In the genomic region with DNA sequence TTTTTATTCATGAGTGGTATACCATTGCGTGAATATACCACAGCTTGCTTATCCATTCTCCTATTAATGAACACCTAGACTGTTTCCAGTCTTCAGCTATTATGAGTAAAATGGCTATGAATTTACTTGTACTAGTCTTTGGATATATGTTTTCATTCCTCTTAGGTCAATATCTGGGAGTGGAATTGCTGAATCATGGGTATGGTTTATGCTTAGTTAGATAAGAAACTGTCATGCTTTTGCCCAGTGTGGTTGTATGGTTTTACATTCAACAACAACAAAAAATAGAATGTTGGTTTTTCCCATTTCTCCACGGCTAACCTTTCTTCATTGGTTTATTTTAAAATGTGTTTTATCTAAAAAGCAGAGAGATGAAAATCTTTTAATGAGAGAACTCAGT, we compare ENCODE assay signal across 1 cellular context.
TF ChIP-seq lines count a peak whose summit lies in the region.

No MANE protein-coding gene starts in this region.

TF ChIP-seq in K562, 482 proteins besides CTCF, POLR2A, EP300 and RAD21 (continued from another document and continues in another):
- TF ChIP-seq, protein P1, sequence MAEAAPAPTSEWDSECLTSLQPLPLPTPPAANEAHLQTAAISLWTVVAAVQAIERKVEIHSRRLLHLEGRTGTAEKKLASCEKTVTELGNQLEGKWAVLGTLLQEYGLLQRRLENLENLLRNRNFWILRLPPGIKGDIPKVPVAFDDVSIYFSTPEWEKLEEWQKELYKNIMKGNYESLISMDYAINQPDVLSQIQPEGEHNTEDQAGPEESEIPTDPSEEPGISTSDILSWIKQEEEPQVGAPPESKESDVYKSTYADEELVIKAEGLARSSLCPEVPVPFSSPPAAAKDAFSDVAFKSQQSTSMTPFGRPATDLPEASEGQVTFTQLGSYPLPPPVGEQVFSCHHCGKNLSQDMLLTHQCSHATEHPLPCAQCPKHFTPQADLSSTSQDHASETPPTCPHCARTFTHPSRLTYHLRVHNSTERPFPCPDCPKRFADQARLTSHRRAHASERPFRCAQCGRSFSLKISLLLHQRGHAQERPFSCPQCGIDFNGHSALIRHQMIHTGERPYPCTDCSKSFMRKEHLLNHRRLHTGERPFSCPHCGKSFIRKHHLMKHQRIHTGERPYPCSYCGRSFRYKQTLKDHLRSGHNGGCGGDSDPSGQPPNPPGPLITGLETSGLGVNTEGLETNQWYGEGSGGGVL (CRISPR knock-in tag; IDR thresholded peaks at IDR 0.05): no peak
- TF ChIP-seq RBM17 (IDR thresholded peaks at IDR 0.05; ENCODE audit: borderline replicate concordance, low read depth, low read length): no peak
- TF ChIP-seq, protein P2, sequence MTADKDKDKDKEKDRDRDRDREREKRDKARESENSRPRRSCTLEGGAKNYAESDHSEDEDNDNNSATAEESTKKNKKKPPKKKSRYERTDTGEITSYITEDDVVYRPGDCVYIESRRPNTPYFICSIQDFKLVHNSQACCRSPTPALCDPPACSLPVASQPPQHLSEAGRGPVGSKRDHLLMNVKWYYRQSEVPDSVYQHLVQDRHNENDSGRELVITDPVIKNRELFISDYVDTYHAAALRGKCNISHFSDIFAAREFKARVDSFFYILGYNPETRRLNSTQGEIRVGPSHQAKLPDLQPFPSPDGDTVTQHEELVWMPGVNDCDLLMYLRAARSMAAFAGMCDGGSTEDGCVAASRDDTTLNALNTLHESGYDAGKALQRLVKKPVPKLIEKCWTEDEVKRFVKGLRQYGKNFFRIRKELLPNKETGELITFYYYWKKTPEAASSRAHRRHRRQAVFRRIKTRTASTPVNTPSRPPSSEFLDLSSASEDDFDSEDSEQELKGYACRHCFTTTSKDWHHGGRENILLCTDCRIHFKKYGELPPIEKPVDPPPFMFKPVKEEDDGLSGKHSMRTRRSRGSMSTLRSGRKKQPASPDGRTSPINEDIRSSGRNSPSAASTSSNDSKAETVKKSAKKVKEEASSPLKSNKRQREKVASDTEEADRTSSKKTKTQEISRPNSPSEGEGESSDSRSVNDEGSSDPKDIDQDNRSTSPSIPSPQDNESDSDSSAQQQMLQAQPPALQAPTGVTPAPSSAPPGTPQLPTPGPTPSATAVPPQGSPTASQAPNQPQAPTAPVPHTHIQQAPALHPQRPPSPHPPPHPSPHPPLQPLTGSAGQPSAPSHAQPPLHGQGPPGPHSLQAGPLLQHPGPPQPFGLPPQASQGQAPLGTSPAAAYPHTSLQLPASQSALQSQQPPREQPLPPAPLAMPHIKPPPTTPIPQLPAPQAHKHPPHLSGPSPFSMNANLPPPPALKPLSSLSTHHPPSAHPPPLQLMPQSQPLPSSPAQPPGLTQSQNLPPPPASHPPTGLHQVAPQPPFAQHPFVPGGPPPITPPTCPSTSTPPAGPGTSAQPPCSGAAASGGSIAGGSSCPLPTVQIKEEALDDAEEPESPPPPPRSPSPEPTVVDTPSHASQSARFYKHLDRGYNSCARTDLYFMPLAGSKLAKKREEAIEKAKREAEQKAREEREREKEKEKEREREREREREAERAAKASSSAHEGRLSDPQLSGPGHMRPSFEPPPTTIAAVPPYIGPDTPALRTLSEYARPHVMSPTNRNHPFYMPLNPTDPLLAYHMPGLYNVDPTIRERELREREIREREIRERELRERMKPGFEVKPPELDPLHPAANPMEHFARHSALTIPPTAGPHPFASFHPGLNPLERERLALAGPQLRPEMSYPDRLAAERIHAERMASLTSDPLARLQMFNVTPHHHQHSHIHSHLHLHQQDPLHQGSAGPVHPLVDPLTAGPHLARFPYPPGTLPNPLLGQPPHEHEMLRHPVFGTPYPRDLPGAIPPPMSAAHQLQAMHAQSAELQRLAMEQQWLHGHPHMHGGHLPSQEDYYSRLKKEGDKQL (CRISPR knock-in tag; IDR thresholded peaks at IDR 0.05; ENCODE audit: borderline replicate concordance): no peak
- TF ChIP-seq NR2C2 (CRISPR knock-in tag; IDR thresholded peaks at IDR 0.05): no peak
- no peak for TF ChIP-seq NR2C2 (tag; IDR thresholded peaks at IDR 0.05)
- TF ChIP-seq HLTF (IDR thresholded peaks at IDR 0.05): no peak
- TF ChIP-seq NFATC3 (IDR thresholded peaks at IDR 0.05): 0 out of 2 replicates have a peak, but pooled peaks have one; percentile 77
- no peak for TF ChIP-seq ELK1 (CRISPR knock-in tag; IDR thresholded peaks at IDR 0.05)
- no peak for TF ChIP-seq GMEB1 (CRISPR knock-in tag; IDR thresholded peaks at IDR 0.05)
- TF ChIP-seq, protein P3, sequence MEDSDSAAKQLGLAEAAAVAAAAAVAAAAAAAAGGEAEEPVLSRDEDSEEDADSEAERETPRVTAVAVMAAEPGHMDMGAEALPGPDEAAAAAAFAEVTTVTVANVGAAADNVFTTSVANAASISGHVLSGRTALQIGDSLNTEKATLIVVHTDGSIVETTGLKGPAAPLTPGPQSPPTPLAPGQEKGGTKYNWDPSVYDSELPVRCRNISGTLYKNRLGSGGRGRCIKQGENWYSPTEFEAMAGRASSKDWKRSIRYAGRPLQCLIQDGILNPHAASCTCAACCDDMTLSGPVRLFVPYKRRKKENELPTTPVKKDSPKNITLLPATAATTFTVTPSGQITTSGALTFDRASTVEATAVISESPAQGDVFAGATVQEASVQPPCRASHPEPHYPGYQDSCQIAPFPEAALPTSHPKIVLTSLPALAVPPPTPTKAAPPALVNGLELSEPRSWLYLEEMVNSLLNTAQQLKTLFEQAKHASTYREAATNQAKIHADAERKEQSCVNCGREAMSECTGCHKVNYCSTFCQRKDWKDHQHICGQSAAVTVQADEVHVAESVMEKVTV (CRISPR knock-in tag; IDR thresholded peaks at IDR 0.05): no peak
- TF ChIP-seq MYC (IDR thresholded peaks at IDR 0.05; ENCODE audit: low read depth, low read length): no peak
- TF ChIP-seq MYC (CRISPR knock-in tag; IDR thresholded peaks at IDR 0.05; ENCODE audit: borderline replicate concordance, low read depth): no peak
- TF ChIP-seq SMARCE1 (IDR thresholded peaks at IDR 0.05): peak; percentile 93
- peak; percentile 69 for TF ChIP-seq CC2D1A (IDR thresholded peaks at IDR 0.05)
- TF ChIP-seq, protein P4, sequence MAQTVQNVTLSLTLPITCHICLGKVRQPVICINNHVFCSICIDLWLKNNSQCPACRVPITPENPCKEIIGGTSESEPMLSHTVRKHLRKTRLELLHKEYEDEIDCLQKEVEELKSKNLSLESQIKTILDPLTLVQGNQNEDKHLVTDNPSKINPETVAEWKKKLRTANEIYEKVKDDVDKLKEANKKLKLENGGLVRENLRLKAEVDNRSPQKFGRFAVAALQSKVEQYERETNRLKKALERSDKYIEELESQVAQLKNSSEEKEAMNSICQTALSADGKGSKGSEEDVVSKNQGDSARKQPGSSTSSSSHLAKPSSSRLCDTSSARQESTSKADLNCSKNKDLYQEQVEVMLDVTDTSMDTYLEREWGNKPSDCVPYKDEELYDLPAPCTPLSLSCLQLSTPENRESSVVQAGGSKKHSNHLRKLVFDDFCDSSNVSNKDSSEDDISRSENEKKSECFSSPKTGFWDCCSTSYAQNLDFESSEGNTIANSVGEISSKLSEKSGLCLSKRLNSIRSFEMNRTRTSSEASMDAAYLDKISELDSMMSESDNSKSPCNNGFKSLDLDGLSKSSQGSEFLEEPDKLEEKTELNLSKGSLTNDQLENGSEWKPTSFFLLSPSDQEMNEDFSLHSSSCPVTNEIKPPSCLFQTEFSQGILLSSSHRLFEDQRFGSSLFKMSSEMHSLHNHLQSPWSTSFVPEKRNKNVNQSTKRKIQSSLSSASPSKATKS (CRISPR knock-in tag; IDR thresholded peaks at IDR 0.05): no peak
- no peak for TF ChIP-seq SFPQ (IDR thresholded peaks at IDR 0.05; ENCODE audit: low read depth, low read length)
- no peak for TF ChIP-seq ZNF436 (CRISPR knock-in tag; IDR thresholded peaks at IDR 0.05)
- TF ChIP-seq POLR3G (IDR thresholded peaks at IDR 0.05; ENCODE audit: extremely low read depth, insufficient read length, insufficient replicate concordance): no peak
- no peak for TF ChIP-seq ZZZ3 (IDR thresholded peaks at IDR 0.05)
- no peak for TF ChIP-seq CHCHD3 (CRISPR knock-in tag; IDR thresholded peaks at IDR 0.05)
- TF ChIP-seq ZNF766 (CRISPR knock-in tag; conservative IDR thresholded peaks at IDR 0.05): 0 out of 2 replicates have a peak, but pooled peaks have one; percentile 32
- TF ChIP-seq ZKSCAN3 (CRISPR knock-in tag; IDR thresholded peaks at IDR 0.05): no peak
- TF ChIP-seq HMBOX1 (IDR thresholded peaks at IDR 0.05): peak; percentile 86
- peak; percentile 94 for TF ChIP-seq SMARCA4 (IDR thresholded peaks at IDR 0.05)
- no peak for TF ChIP-seq MEF2A (IDR thresholded peaks at IDR 0.05; ENCODE audit: control insufficient read depth, low read depth, low read length)
- TF ChIP-seq ATF3 (IDR thresholded peaks at IDR 0.05): no peak
- TF ChIP-seq ATF3 (CRISPR knock-in tag; conservative IDR thresholded peaks at IDR 0.05): no peak
- TF ChIP-seq PYGO2 (tag; IDR thresholded peaks at IDR 0.05): no peak
- no peak for TF ChIP-seq ZNF143 (CRISPR knock-in tag; IDR thresholded peaks at IDR 0.05)
- no peak for TF ChIP-seq HEY1 (CRISPR knock-in tag; IDR thresholded peaks at IDR 0.05; ENCODE audit: borderline replicate concordance)
- no peak for TF ChIP-seq SRSF1 (IDR thresholded peaks at IDR 0.05; ENCODE audit: low read depth, low read length)
- no peak for TF ChIP-seq ZNF23 (CRISPR knock-in tag; IDR thresholded peaks at IDR 0.05)
- no peak for TF ChIP-seq ZNF76 (CRISPR knock-in tag; IDR thresholded peaks at IDR 0.05; ENCODE audit: borderline replicate concordance)
- no peak for TF ChIP-seq ZNF431 (CRISPR knock-in tag; IDR thresholded peaks at IDR 0.05)
- no peak for TF ChIP-seq ZNF408 (CRISPR knock-in tag; IDR thresholded peaks at IDR 0.05; ENCODE audit: low read depth)
- TF ChIP-seq HIVEP1 (CRISPR knock-in tag; IDR thresholded peaks at IDR 0.05): no peak
- TF ChIP-seq JUND (IDR thresholded peaks at IDR 0.05; ENCODE audit: borderline replicate concordance, low read depth, low read length): peak; percentile 47; the same call in 1 of the 2 replicates
- TF ChIP-seq JUND (tag; IDR thresholded peaks at IDR 0.05; ENCODE audit: borderline replicate concordance, low read depth, low read length): peak; percentile 52; the same call in 2 of the 3 replicates
- no peak for TF ChIP-seq ARID2 (IDR thresholded peaks at IDR 0.05)
- TF ChIP-seq ARID3A (IDR thresholded peaks at IDR 0.05; ENCODE audit: borderline replicate concordance, low read depth, low read length): peak; percentile 61
